ENCODE assay signal across 8 cellular contexts in the genomic region with DNA sequence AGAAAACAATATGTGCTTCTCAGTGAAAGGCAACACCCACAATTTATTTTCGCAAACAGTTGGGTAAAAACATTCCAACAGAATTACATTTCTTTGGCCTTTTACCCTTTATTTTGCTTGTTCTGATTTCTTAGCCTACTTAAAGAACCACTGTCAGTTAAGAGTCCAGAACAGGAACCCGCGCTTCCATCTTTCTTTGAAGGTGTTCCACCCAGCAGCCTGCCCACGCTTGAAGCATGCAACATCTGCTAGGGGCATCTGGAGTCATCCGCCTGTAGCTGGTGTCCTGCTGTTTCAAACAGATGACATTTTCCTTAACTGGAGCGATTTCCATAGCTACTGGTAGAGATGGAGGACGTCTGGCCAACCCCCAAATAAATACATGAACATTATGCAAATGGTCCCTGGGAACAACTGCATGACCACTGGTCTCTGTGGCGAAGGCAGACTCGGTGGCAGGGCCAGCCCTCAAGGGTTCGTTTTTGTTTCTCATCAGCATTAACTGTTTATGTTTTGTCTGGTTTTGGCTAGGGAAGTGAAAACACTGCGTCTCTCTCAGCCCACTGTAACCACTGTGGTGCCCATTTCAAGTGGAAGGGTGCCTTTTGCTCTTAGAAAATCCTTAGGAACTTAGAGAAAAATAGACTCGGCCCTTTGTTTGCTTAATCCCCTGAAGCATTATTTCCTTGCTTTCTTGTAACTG.
DNase-seq lines count a peak whose midpoint lies in the region; ATAC-seq, FAIRE-seq and TF ChIP-seq lines count a peak whose summit lies in the region.

No MANE protein-coding gene starts in this region.

- DNase-seq in GM20000 (ENCODE audit: low spot score) (peak; percentile 15), HTR-8/SVneo (ENCODE audit: insufficient read length, low spot score) (no peak), fibroblast of peridontal ligament (ENCODE audit: extremely low read depth) (peak; percentile 56), HK-2 (ENCODE audit: unreplicated experiment) (no peak), pons (ENCODE audit: low spot score) (no peak), NCI-H345 treated with DMSO at 0.1 percent for 48 hours (lab: John Stamatoyannopoulos, UW; ENCODE audit: unreplicated experiment) (no peak)

- peaks cover 64% of the 10 kb centered on the region for H3K4me1 ChIP-seq in ACC112 (ENCODE audit: control insufficient read depth, insufficient read depth, low read length, unreplicated experiment)

- H3K36me3 ChIP-seq in ACC112 (ENCODE audit: insufficient read depth, low read length): peaks cover 55% of the 10 kb centered on the region

- no peak for ATAC-seq in GM18858 (IDR thresholded peaks at IDR 0.05; ENCODE audit: unreplicated experiment)

- peak overlapping the region; percentile 10 for H2AFZ ChIP-seq in ACC112 (ENCODE audit: low read length, unreplicated experiment)

- FAIRE-seq in HTR-8/SVneo (lab: Jason Lieb, UNC): peak; percentile 16

- H3K79me2 ChIP-seq in ACC112 (ENCODE audit: control insufficient read depth, insufficient read depth, low read length, unreplicated experiment): peaks cover 13% of the 10 kb centered on the region

- no peaks in the 10 kb centered on the region for H3K27me3 ChIP-seq in ACC112 (ENCODE audit: insufficient read depth, low read length)

- H3K27ac ChIP-seq in ACC112 (ENCODE audit: low read depth, low read length): peak overlapping the region; percentile 98

- no peak for TF ChIP-seq CTCF in GM20000 (IDR thresholded peaks at IDR 0.05; ENCODE audit: extremely low read depth, missing control alignments)

- H3K4me3 ChIP-seq in ACC112 (ENCODE audit: low read depth, low read length): peak overlapping the region; percentile 34; the same call in 1 of the 2 replicates

Comparison
In these comparisons a context has a peak if more than half of its experiments do, and no peak if none do; other contexts are left out.
1. DNase-seq: peak in GM20000 (single experiment) and fibroblast of peridontal ligament (single experiment); none in HTR-8/SVneo (single experiment), HK-2 (single experiment), pons (single experiment) and NCI-H345 treated with DMSO at 0.1 percent for 48 hours (single experiment).